In genomic region chr16:1691276-1691675, GRCh38 we compare ENCODE assay signal across 12 cellular contexts. TPM values are rescaled to one million over a fixed set of nuclear protein-coding genes. Genes with fewer than 3 reads are reported as not detected.
DNase-seq lines count a peak whose midpoint lies in the region; ATAC-seq and TF ChIP-seq lines count a peak whose summit lies in the region.
"Had no signal": no experiment of that assay in that cellular context is flagged by ENCODE, and none has a peak within 500 bp of the region (broad histone marks: within the 10 kb centered on the region; RNA-seq: fewer than 3 reads in every experiment).

No MANE protein-coding gene starts in this region.

- H3K4me1 ChIP-seq in CD4-positive, CD25-positive, alpha-beta regulatory T cell (ENCODE audit: control insufficient read depth, insufficient read depth, low read length, poor library complexity, severe bottlenecking) = no peaks in the 10 kb centered on the region
- no peaks in the 10 kb centered on the region for H3K4me1 ChIP-seq in OCI-LY1 (ENCODE audit: insufficient read depth, low read length, severe bottlenecking)
- no peaks in the 10 kb centered on the region for H3K4me1 ChIP-seq in neural progenitor cell

- H4K20me1 ChIP-seq in OCI-LY1 (ENCODE audit: insufficient read depth, low read length) (0 out of 2 replicates have a peak, but pooled peaks cover 7% of the 10 kb centered on the region), neural progenitor cell (ENCODE audit: low read depth) (peaks cover 92% of the 10 kb centered on the region)

- H3K27me3 ChIP-seq in CD4-positive, CD25-positive, alpha-beta regulatory T cell (ENCODE audit: control insufficient read depth, insufficient read depth, low read length) = no peaks in the 10 kb centered on the region
- H3K27me3 ChIP-seq in OCI-LY1 (ENCODE audit: insufficient read depth, low read length) (no peaks in the 10 kb centered on the region), neural progenitor cell (no peaks in the 10 kb centered on the region)
- H3K27me3 ChIP-seq: sigmoid colon had no signal

- no peak for DNase-seq in CD4-positive, CD25-positive, alpha-beta regulatory T cell
- DNase-seq in cardiac fibroblast (ENCODE audit: low read depth in 2 of 2) (peak; percentile 29 to 62), kidney tubule cell (ENCODE audit: low spot score) (peak; percentile 80), neural progenitor cell (ENCODE audit: low spot score) (no peak), NCI-H526 (lab: John Stamatoyannopoulos, UW) (no peak)
- DNase-seq in stimulated activated naive CD4-positive, alpha-beta T cell treated with Interleukin-2 at 50 U/mL for 16 hours (lab: John Stamatoyannopoulos, UW) = no peak
- DNase-seq: SHP77 treated with DMSO at 0.1 percent for 48 hours, sigmoid colon had no signal

- H3K4me3 Mint-ChIP-seq in CD4-positive, CD25-positive, alpha-beta regulatory T cell = no peak overlapping the region
- no peak overlapping the region for H3K4me3 Mint-ChIP-seq in neural progenitor cell
- H3K4me3 Mint-ChIP-seq: mesothelial cell of epicardium had no signal

- H3F3A ChIP-seq in OCI-LY1 (ENCODE audit: insufficient read depth, low read length) = no peaks in the 10 kb centered on the region
- no peaks in the 10 kb centered on the region for H3F3A ChIP-seq in neural progenitor cell (ENCODE audit: low read depth)

- H3K79me2 ChIP-seq in OCI-LY1 (ENCODE audit: insufficient read depth, low read length) (peaks cover 37% of the 10 kb centered on the region), neural progenitor cell (ENCODE audit: low read depth) (peaks cover 99% of the 10 kb centered on the region)

- no peak for ATAC-seq in CD4-positive, CD25-positive, alpha-beta regulatory T cell (ENCODE audit: low read depth in 2 of 2)
- ATAC-seq in HG02623 (IDR thresholded peaks at IDR 0.05; ENCODE audit: unreplicated experiment) = no peak
- ATAC-seq: GM12878 had no signal

- peak overlapping the region in 2 of 3 donors; percentile 26 to 43 for H3K27ac Mint-ChIP-seq in CD4-positive, CD25-positive, alpha-beta regulatory T cell
- H3K27ac Mint-ChIP-seq in neural progenitor cell = no peak overlapping the region

- no peaks in the 10 kb centered on the region for H3K9me3 Mint-ChIP-seq in CD4-positive, CD25-positive, alpha-beta regulatory T cell
- no peaks in the 10 kb centered on the region for H3K9me3 Mint-ChIP-seq in neural progenitor cell

- peaks cover 43% of the 10 kb centered on the region for H3K36me3 Mint-ChIP-seq in CD4-positive, CD25-positive, alpha-beta regulatory T cell
- peaks cover 55% of the 10 kb centered on the region for H3K36me3 Mint-ChIP-seq in neural progenitor cell

- H3K27me3 Mint-ChIP-seq in CD4-positive, CD25-positive, alpha-beta regulatory T cell = no peaks in the 10 kb centered on the region
- peaks cover 5% of the 10 kb centered on the region for H3K27me3 Mint-ChIP-seq in neural progenitor cell (ENCODE audit: insufficient read depth, low read depth)

- H3K9ac ChIP-seq in OCI-LY1 (ENCODE audit: low read length) (no peak overlapping the region), neural progenitor cell (no peak overlapping the region)

- H3K4me3 ChIP-seq in CD4-positive, CD25-positive, alpha-beta regulatory T cell (ENCODE audit: low read depth, low read length) = no peak overlapping the region
- H3K4me3 ChIP-seq in OCI-LY1 (ENCODE audit: low read depth, low read length, poor library complexity, severe bottlenecking) (no peak overlapping the region), cardiac fibroblast (replicated peaks in 1 of 2; ENCODE audit: low read depth in 2 of 2, low read length in 2 of 2) (no peak overlapping the region), neural progenitor cell (no peak overlapping the region)
- H3K4me3 ChIP-seq: GM12878, sigmoid colon had no signal

- no peak overlapping the region for H3K4me2 ChIP-seq in OCI-LY1 (ENCODE audit: low read length)
- H3K4me2 ChIP-seq in neural progenitor cell = no peak overlapping the region

- H3K36me3 ChIP-seq in CD4-positive, CD25-positive, alpha-beta regulatory T cell (ENCODE audit: control insufficient read depth, insufficient read depth, low read length) = peaks cover 79% of the 10 kb centered on the region
- peaks cover 97% of the 10 kb centered on the region for H3K36me3 ChIP-seq in OCI-LY1 (ENCODE audit: insufficient read depth, low read length)
- peaks cover 8% of the 10 kb centered on the region for H3K36me3 ChIP-seq in neural progenitor cell

- no peak overlapping the region for H3K27ac ChIP-seq in CD4-positive, CD25-positive, alpha-beta regulatory T cell (ENCODE audit: insufficient read depth, low read length, poor library complexity, severe bottlenecking)
- no peak overlapping the region for H3K27ac ChIP-seq in OCI-LY1 (ENCODE audit: low read depth, low read length, poor library complexity, severe bottlenecking)
- no peak overlapping the region for H3K27ac ChIP-seq in neural progenitor cell
- H3K27ac ChIP-seq: sigmoid colon had no signal

- no peaks in the 10 kb centered on the region for H3K9me3 ChIP-seq in CD4-positive, CD25-positive, alpha-beta regulatory T cell (ENCODE audit: control insufficient read depth in 2 of 2, low read length in 2 of 2)
- no peaks in the 10 kb centered on the region for H3K9me3 ChIP-seq in OCI-LY1 (ENCODE audit: low read length)
- no peaks in the 10 kb centered on the region for H3K9me3 ChIP-seq in neural progenitor cell (ENCODE audit: low read depth)
- H3K9me3 ChIP-seq: sigmoid colon had no signal

- H3K9me2 ChIP-seq in OCI-LY1 (ENCODE audit: low read depth, low read length) = no peaks in the 10 kb centered on the region

- H2AFZ ChIP-seq in OCI-LY1 (ENCODE audit: low read length) (no peak overlapping the region), neural progenitor cell (replicated peaks) (no peak overlapping the region)

- H3K4me1 Mint-ChIP-seq in CD4-positive, CD25-positive, alpha-beta regulatory T cell = peaks cover 4 to 9% (median 7%) of the 10 kb centered on the region in 4 donors
- no peaks in the 10 kb centered on the region for H3K4me1 Mint-ChIP-seq in neural progenitor cell

- TF ChIP-seq CTCF in OCI-LY1 (IDR thresholded peaks at IDR 0.05; ENCODE audit: low read length) (0 out of 2 replicates have a peak, but pooled peaks have one; percentile 19), cardiac fibroblast (IDR thresholded peaks at IDR 0.05; ENCODE audit: low read depth, low read length) (peak; percentile 37), neural progenitor cell (IDR thresholded peaks at IDR 0.05) (no peak)

RNA-seq across cellular contexts. Expression of gene JPT2, which starts 13.2 kb away (rescaled TPM):
- 13.7 TPM for total RNA-seq in CD4-positive, CD25-positive, alpha-beta regulatory T cell
- polyA plus RNA-seq in CD4-positive, CD25-positive, alpha-beta regulatory T cell = 10 to 100 TPM in 2 of 4 donors, 1 to 10 TPM in 2; 9.7 to 13.9 (median 10.2) TPM
- 187 and 207 TPM in 2 replicates for total RNA-seq in neural progenitor cell (ENCODE audit: low replicate concordance)

RNA-seq across cellular contexts. Expression of gene MAPK8IP3, which starts 14.7 kb away (rescaled TPM):
- total RNA-seq in CD4-positive, CD25-positive, alpha-beta regulatory T cell = 222 TPM
- 1 to 10 TPM in 3 of 4 donors, under 1 TPM in 1; 0.79 to 2.2 (median 1.2) TPM for polyA plus RNA-seq in CD4-positive, CD25-positive, alpha-beta regulatory T cell
- 28.5 and 71.3 TPM in 2 replicates for total RNA-seq in neural progenitor cell (ENCODE audit: low replicate concordance)

Comparison
In these comparisons a context has a peak if more than half of its experiments do, and no peak if none do; other contexts are left out.
1. DNase-seq: peak in cardiac fibroblast (2 of 2) and kidney tubule cell (single experiment); none in CD4-positive, CD25-positive, alpha-beta regulatory T cell (0 of 3), neural progenitor cell (single experiment), stimulated activated naive CD4-positive, alpha-beta T cell treated with Interleukin-2 at 50 U/mL for 16 hours (single experiment) and NCI-H526 (0 of 2).
2. RNA of gene JPT2, which starts 13.2 kb away (total RNA-seq): 187 to 207 TPM in neural progenitor cell; 13.7 TPM in CD4-positive, CD25-positive, alpha-beta regulatory T cell (single experiment); every median in the first group is over 10 times any median in the second.